Comparison of ENCODE assay signal across 16 cellular contexts in genomic region chr7:29588212-29588611, GRCh38. TPM values are rescaled to one million over a fixed set of nuclear protein-coding genes. Genes with fewer than 3 reads are reported as not detected.
DNase-seq lines count a peak whose midpoint lies in the region; ATAC-seq, FAIRE-seq and TF ChIP-seq lines count a peak whose summit lies in the region.
"Had no signal": no experiment of that assay in that cellular context is flagged by ENCODE, and none has a peak within 500 bp of the region (broad histone marks: within the 10 kb centered on the region; RNA-seq: fewer than 3 reads in every experiment).

No MANE protein-coding gene starts in this region.

- POLR2A ChIA-PET in activated CD4-positive, alpha-beta T cell treated with anti-CD3 and anti-CD28 coated beads for 36 hours (lab: Charles Lee): no interaction called here

- TF ChIP-seq CTCF in MM.1S (IDR thresholded peaks at IDR 0.05; ENCODE audit: low read length) (no peak), colonic mucosa (IDR thresholded peaks at IDR 0.05) (no peak), CD14-positive monocyte (IDR thresholded peaks at IDR 0.05) (no peak)

- H3F3A ChIP-seq in MM.1S (ENCODE audit: insufficient read depth, low read length): peaks cover 10% of the 10 kb centered on the region; the same call in 1 of the 2 replicates

- intact Hi-C loops in activated CD4-positive, alpha-beta T cell treated with anti-CD3 and anti-CD28 coated beads for 36 hours (cut with DNase I, micrococcal nuclease): no loop called here
- intact Hi-C loops in colonic mucosa (cut with DNase I): no loop called here
- intact Hi-C loops in CD14-positive monocyte (cut with micrococcal nuclease): no loop called here

- H3K9ac ChIP-seq in MM.1S (ENCODE audit: low read length) (no peak overlapping the region), colonic mucosa (ENCODE audit: low read depth in 2 of 2, low read length in 2 of 2) (peak overlapping the region in 1 of 2 donors; percentile 4)

- peak overlapping the region; percentile 72 for H3K27ac Mint-ChIP-seq in activated CD4-positive, alpha-beta T cell treated with anti-CD3 and anti-CD28 coated beads for 36 hours
- no peak overlapping the region for H3K27ac Mint-ChIP-seq in CD14-positive monocyte

- no peak for DNase-seq in activated CD4-positive, alpha-beta T cell treated with anti-CD3 and anti-CD28 coated beads for 36 hours
- DNase-seq in activated CD4-positive, alpha-beta T cell treated with anti-CD3 and anti-CD28 coated beads for 48 hours: no peak
- DNase-seq in MM.1S (no peak), colonic mucosa (peak; percentile 64), small intestine (peak; percentile 92), DMS153 (lab: John Stamatoyannopoulos, UW) (no peak), A172 (ENCODE audit: low spot score) (no peak), CD14-positive monocyte (ENCODE audit: low spot score) (no peak)
- DNase-seq: DMS 273 treated with DMSO at 0.1 percent for 48 hours, NCI-H1048, NCI-H146, NCI-H2081 treated with DMSO at 0.1 percent for 48 hours, NCI-H510A, SIG-M5 had no signal

- no peaks in the 10 kb centered on the region for H3K79me2 ChIP-seq in MM.1S (ENCODE audit: low read length)

- H3K4me1 Mint-ChIP-seq in activated CD4-positive, alpha-beta T cell treated with anti-CD3 and anti-CD28 coated beads for 36 hours: peaks cover 8% of the 10 kb centered on the region
- peaks cover 11% of the 10 kb centered on the region for H3K4me1 Mint-ChIP-seq in CD14-positive monocyte

- H4K20me1 ChIP-seq in MM.1S (ENCODE audit: insufficient read depth, low read length): no peaks in the 10 kb centered on the region

- no peak overlapping the region for H3K4me3 Mint-ChIP-seq in activated CD4-positive, alpha-beta T cell treated with anti-CD3 and anti-CD28 coated beads for 36 hours
- H3K4me3 Mint-ChIP-seq in CD14-positive monocyte: peak overlapping the region in 1 of 2 donors; percentile 83

- no peaks in the 10 kb centered on the region for H3K9me2 ChIP-seq in MM.1S (replicated peaks; ENCODE audit: insufficient read depth, low read length)

- H3K36me3 ChIP-seq in MM.1S (replicated peaks; ENCODE audit: insufficient read depth, low read length) (no peaks in the 10 kb centered on the region), colonic mucosa (no peaks in the 10 kb centered on the region), small intestine (ENCODE audit: control insufficient read depth in 2 of 2, insufficient read depth in 2 of 2, low read length in 2 of 2) (no peaks in the 10 kb centered on the region)

- WGBS in small intestine, 3 donors: 12 to 44% (median 31%) methylated on average over 2 of the region's 2 CpGs

- FAIRE-seq in small intestine (lab: Jason Lieb, UNC): no peak
- FAIRE-seq: H1 had no signal

- ATAC-seq in activated CD4-positive, alpha-beta T cell treated with anti-CD3 and anti-CD28 coated beads for 36 hours: no peak

- H3K9me3 ChIP-seq in MM.1S (replicated peaks; ENCODE audit: insufficient read depth, low read length): no peaks in the 10 kb centered on the region
- no peaks in the 10 kb centered on the region for H3K9me3 ChIP-seq in colonic mucosa
- H3K9me3 ChIP-seq in small intestine (ENCODE audit: control insufficient read depth, low read depth): no peaks in the 10 kb centered on the region

- 0 out of 2 replicates have a peak overlapping the region, but pooled peaks have one; percentile 35 for H3K4me2 ChIP-seq in MM.1S (ENCODE audit: low read depth, low read length)

- H3K9me3 Mint-ChIP-seq in activated CD4-positive, alpha-beta T cell treated with anti-CD3 and anti-CD28 coated beads for 36 hours (ENCODE audit: low read depth): no peaks in the 10 kb centered on the region
- peaks cover 0 to 1% (median 0%) of the 10 kb centered on the region in 7 donors for H3K9me3 Mint-ChIP-seq in CD14-positive monocyte

- H3K4me1 ChIP-seq in MM.1S (ENCODE audit: low read length): peaks cover 28% of the 10 kb centered on the region
- peaks cover 4% of the 10 kb centered on the region for H3K4me1 ChIP-seq in colonic mucosa
- H3K4me1 ChIP-seq in small intestine (ENCODE audit: control insufficient read depth in 2 of 2, insufficient read depth in 1 of 2, low read depth in 1 of 2, low read length in 1 of 2): peaks cover 2 to 3% of the 10 kb centered on the region in 2 donors

- H2AFZ ChIP-seq in MM.1S (ENCODE audit: low read length): 0 out of 2 replicates have a peak overlapping the region, but pooled peaks have one; percentile 61

- H3K4me3 ChIP-seq in MM.1S (ENCODE audit: low read length) (no peak overlapping the region), colonic mucosa (no peak overlapping the region), small intestine (ENCODE audit: low read depth in 1 of 2, low read length in 2 of 2) (no peak overlapping the region)

- peaks cover 5% of the 10 kb centered on the region for H3K27me3 Mint-ChIP-seq in activated CD4-positive, alpha-beta T cell treated with anti-CD3 and anti-CD28 coated beads for 36 hours
- no peaks in the 10 kb centered on the region for H3K27me3 Mint-ChIP-seq in CD14-positive monocyte (ENCODE audit: low read depth in 3 of 3)

- H3K27ac ChIP-seq in MM.1S (ENCODE audit: low read length): no peak overlapping the region
- peak overlapping the region; percentile 72 for H3K27ac ChIP-seq in colonic mucosa
- peak overlapping the region; percentile 73 to 77 for H3K27ac ChIP-seq in small intestine (ENCODE audit: low read depth in 1 of 2, low read length in 1 of 2)
- H3K27ac ChIP-seq: 22Rv1 had no signal

- CTCF ChIA-PET in activated CD4-positive, alpha-beta T cell treated with anti-CD3 and anti-CD28 coated beads for 36 hours (lab: Charles Lee): interaction anchor here (0.6 to 0.8 kb wide), 2 partner anchors 48 to 698 kb away, joined by 3 read pairs; no protein-coding TSS in a partner anchor

- H3K36me3 Mint-ChIP-seq in activated CD4-positive, alpha-beta T cell treated with anti-CD3 and anti-CD28 coated beads for 36 hours (ENCODE audit: low read depth): no peaks in the 10 kb centered on the region
- no peaks in the 10 kb centered on the region for H3K36me3 Mint-ChIP-seq in CD14-positive monocyte

- no peaks in the 10 kb centered on the region for H3K27me3 ChIP-seq in MM.1S (replicated peaks; ENCODE audit: insufficient read depth, low read length)
- no peaks in the 10 kb centered on the region for H3K27me3 ChIP-seq in colonic mucosa
- H3K27me3 ChIP-seq in small intestine (ENCODE audit: control insufficient read depth in 2 of 2, insufficient read depth in 2 of 2, low read length in 2 of 2): no peaks in the 10 kb centered on the region

RNA-seq across cellular contexts. Expression of gene PRR15, which starts 24.6 kb away (rescaled TPM):
- total RNA-seq in activated CD4-positive, alpha-beta T cell treated with anti-CD3 and anti-CD28 coated beads for 36 hours: not detected
- 100 to 1,000 TPM; 129 to 194 TPM for total RNA-seq in colonic mucosa
- polyA plus RNA-seq in small intestine: 100 to 1,000 TPM in 2 of 3 donors, 10 to 100 TPM in 1; 58.9 to 179 (median 155) TPM
- total RNA-seq in A172 (2014; rRNA removed; shearing (Covaris generic)): 0.41 TPM in 1 of 2 replicates, not detected in the other
- not detected for polyA plus RNA-seq in CD14-positive monocyte

Comparison
In these comparisons a context has a peak if more than half of its experiments do, and no peak if none do; other contexts are left out.
1. DNase-seq: peak in colonic mucosa (single experiment) and small intestine (single experiment); none in activated CD4-positive, alpha-beta T cell treated with anti-CD3 and anti-CD28 coated beads for 36 hours (single experiment), activated CD4-positive, alpha-beta T cell treated with anti-CD3 and anti-CD28 coated beads for 48 hours (single experiment), MM.1S (single experiment), DMS153 (single experiment), A172 (single experiment) and CD14-positive monocyte (single experiment).
2. RNA of gene PRR15, which starts 24.6 kb away (total RNA-seq): 129 to 194 TPM in colonic mucosa; not detected in activated CD4-positive, alpha-beta T cell treated with anti-CD3 and anti-CD28 coated beads for 36 hours and 0.41 TPM in A172; every median in the first group is over 10 times any median in the second.